In genomic region chr7:77697535-77697831, GRCh38 we compare ENCODE assay signal across 1 cellular context.
A peak's percentile ranks its signal among the peaks of the same experiment; 100 is the strongest.
TF ChIP-seq lines count a peak whose summit lies in the region.

No MANE protein-coding gene starts in this region.

TF ChIP-seq in GM12878, 131 proteins besides CTCF, POLR2A, EP300 and RAD21:
- TF ChIP-seq, protein P1, sequence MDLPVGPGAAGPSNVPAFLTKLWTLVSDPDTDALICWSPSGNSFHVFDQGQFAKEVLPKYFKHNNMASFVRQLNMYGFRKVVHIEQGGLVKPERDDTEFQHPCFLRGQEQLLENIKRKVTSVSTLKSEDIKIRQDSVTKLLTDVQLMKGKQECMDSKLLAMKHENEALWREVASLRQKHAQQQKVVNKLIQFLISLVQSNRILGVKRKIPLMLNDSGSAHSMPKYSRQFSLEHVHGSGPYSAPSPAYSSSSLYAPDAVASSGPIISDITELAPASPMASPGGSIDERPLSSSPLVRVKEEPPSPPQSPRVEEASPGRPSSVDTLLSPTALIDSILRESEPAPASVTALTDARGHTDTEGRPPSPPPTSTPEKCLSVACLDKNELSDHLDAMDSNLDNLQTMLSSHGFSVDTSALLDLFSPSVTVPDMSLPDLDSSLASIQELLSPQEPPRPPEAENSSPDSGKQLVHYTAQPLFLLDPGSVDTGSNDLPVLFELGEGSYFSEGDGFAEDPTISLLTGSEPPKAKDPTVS (IDR thresholded peaks at IDR 0.05; ENCODE audit: low read depth, low read length), result 0 out of 2 replicates have a peak, but pooled peaks have one; percentile 14
- no peak for TF ChIP-seq NFYA (IDR thresholded peaks at IDR 0.05; ENCODE audit: borderline replicate concordance, low read depth, low read length)
- no peak for TF ChIP-seq MLLT1 (IDR thresholded peaks at IDR 0.05)
- no peak for TF ChIP-seq HCFC1 (IDR thresholded peaks at IDR 0.05; ENCODE audit: low read length)
- peak; percentile 18 to 44; a peak in 1 of 4 replicates for TF ChIP-seq BHLHE40 (IDR thresholded peaks at IDR 0.05; ENCODE audit: borderline replicate concordance in 1 of 2, low read depth in 2 of 2, low read length in 1 of 2)
- TF ChIP-seq, protein P2, sequence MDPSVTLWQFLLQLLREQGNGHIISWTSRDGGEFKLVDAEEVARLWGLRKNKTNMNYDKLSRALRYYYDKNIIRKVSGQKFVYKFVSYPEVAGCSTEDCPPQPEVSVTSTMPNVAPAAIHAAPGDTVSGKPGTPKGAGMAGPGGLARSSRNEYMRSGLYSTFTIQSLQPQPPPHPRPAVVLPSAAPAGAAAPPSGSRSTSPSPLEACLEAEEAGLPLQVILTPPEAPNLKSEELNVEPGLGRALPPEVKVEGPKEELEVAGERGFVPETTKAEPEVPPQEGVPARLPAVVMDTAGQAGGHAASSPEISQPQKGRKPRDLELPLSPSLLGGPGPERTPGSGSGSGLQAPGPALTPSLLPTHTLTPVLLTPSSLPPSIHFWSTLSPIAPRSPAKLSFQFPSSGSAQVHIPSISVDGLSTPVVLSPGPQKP (IDR thresholded peaks at IDR 0.05; ENCODE audit: low read depth, low read length), result no peak
- no peak for TF ChIP-seq PAX8 (IDR thresholded peaks at IDR 0.05)
- TF ChIP-seq POLR2AphosphoS5 (IDR thresholded peaks at IDR 0.05; ENCODE audit: low read length), result no peak
- TF ChIP-seq NR2C1 (IDR thresholded peaks at IDR 0.05), result no peak
- TF ChIP-seq CHD4 (IDR thresholded peaks at IDR 0.05), result no peak
- TF ChIP-seq RELA (IDR thresholded peaks at IDR 0.05; ENCODE audit: borderline replicate concordance, partially characterized antibody), result no peak
- 0 out of 2 replicates have a peak, but pooled peaks have one; percentile 0 for TF ChIP-seq NFIC (IDR thresholded peaks at IDR 0.05; ENCODE audit: low read depth, low read length)
